Comparison of ENCODE assay signal across 22 cellular contexts in the genomic region with DNA sequence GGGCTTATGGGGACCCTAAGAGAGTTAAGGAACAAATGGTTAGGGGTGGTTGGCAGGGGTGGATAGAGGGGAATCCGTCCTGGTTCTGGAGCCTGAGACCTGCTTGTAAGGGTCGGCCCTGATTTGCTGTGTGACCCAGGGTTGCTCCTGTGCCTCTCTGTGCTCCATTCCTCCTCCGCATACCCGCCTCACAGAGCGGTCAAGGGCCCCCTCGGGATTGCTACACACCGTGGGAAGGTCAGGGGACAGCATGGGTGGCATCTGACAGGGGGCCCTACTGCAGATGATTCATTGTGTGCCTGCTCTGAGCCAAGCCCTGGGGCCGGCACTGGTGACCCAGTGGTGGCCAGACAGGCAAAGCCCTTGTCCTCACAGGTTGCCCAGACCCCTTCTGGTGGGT.
"Had no signal": no experiment of that assay in that cellular context is flagged by ENCODE, and none has a peak within 500 bp of the region (broad histone marks: within the 10 kb centered on the region; RNA-seq: fewer than 3 reads in every experiment).

No MANE protein-coding gene starts in this region.

- H3K4me2 ChIP-seq: KMS-11 had no signal

- H3K4me3 ChIP-seq: SJSA1, SK-N-MC had no signal

- H3K4me1 ChIP-seq: SJSA1 had no signal

- H3K9ac ChIP-seq: KMS-11 had no signal

- H3K27me3 ChIP-seq: SJSA1 had no signal

- H3K36me3 ChIP-seq: SJSA1 had no signal

- H3K27ac ChIP-seq: KMS-11, SJSA1, SK-N-MC had no signal

- FAIRE-seq: RCC 7860 had no signal

- DNase-seq: IMR-90, Kasumi-1, MM.1S, NCI-H1092 treated with DMSO at 0.1 percent for 48 hours, NCI-H1436, NCI-H1694 treated with DMSO at 0.1 percent for 48 hours, NCI-H1930, NCI-H2081, NCI-H2107, NCI-H226, NCI-H446, NCI-H510A, NCI-H524 treated with DMSO at 0.1 percent for 48 hours, NCI-H69, NCI-H774, Right ventricle myocardium superior, RPMI8226, SIG-M5 had no signal

- H3K9me3 ChIP-seq: SJSA1 had no signal
